Comparison of ENCODE assay signal across 21 cellular contexts in the genomic region with DNA sequence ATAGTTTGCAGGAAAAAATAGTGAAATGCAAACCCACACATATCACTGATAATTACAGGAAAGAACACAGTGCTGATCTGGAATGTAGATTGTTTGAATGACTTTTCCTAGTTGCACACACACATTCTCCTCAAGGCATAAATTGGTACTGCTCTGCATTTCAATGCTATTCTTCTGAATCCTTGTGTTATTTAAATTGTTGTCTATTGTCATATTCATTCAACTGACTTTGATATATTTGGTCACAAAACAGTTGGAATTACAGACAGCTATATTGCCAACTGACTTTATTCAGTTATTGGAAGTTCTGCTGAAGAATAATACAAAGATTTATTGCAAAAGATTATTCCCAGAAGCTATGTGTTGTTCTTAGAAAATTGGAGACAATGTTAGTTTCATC.
A peak's percentile ranks its signal among the peaks of the same experiment; 100 is the strongest.
DNase-seq lines count a peak whose midpoint lies in the region; FAIRE-seq and TF ChIP-seq lines count a peak whose summit lies in the region.
"Had no signal": no experiment of that assay in that cellular context is flagged by ENCODE, and none has a peak within 500 bp of the region (broad histone marks: within the 10 kb centered on the region; RNA-seq: fewer than 3 reads in every experiment).

No MANE protein-coding gene starts in this region.

- peaks cover 8% of the 10 kb centered on the region for H3K9me3 Mint-ChIP-seq in activated CD4-positive, alpha-beta memory T cell treated with anti-CD3 and anti-CD28 coated beads, Interleukin-2, amount 10 ng/mL, durations not matched to agents 7 days and 5 days

- H3K27me3 Mint-ChIP-seq in activated CD4-positive, alpha-beta memory T cell treated with anti-CD3 and anti-CD28 coated beads, Interleukin-2, amount 10 ng/mL, durations not matched to agents 7 days and 5 days, result no peaks in the 10 kb centered on the region
- H3K27me3 Mint-ChIP-seq: B cell; CD4-positive, alpha-beta T cell had no signal

- H3K4me2 ChIP-seq in SU-DHL-6 (ENCODE audit: low read depth, low read length, poor library complexity, severe bottlenecking), result no peak overlapping the region
- no peak overlapping the region for H3K4me2 ChIP-seq in osteoblast (ENCODE audit: insufficient read depth, low read length)
- H3K4me2 ChIP-seq: A549; BLaER1 treated with 17β-estradiol and CSF1 and Interleukin-3, amounts not matched to agents 10 nM and 100 nM had no signal

- no peak for TF ChIP-seq POLR2A in H54 (IDR thresholded peaks at IDR 0.05; ENCODE audit: low read depth, low read length)

- H3K27ac ChIP-seq in SU-DHL-6 (ENCODE audit: low read depth, low read length), result no peak overlapping the region
- H3K27ac ChIP-seq in osteoblast (ENCODE audit: low read depth, low read length), result no peak overlapping the region
- H3K27ac ChIP-seq: 22Rv1; A549; BLaER1 treated with 17β-estradiol and CSF1 and Interleukin-3, amounts not matched to agents 10 nM and 100 nM; C4-2B had no signal

- FAIRE-seq in H54 (lab: Jason Lieb, UNC), result peak; percentile 43
- FAIRE-seq: A549, D721Med, G401.6, GM12891, GM19239 had no signal

- H3K36me3 ChIP-seq in SU-DHL-6 (ENCODE audit: low read length), result no peaks in the 10 kb centered on the region
- H3K36me3 ChIP-seq in osteoblast (ENCODE audit: insufficient read depth, low read length), result no peaks in the 10 kb centered on the region
- H3K36me3 ChIP-seq: BLaER1 treated with 17β-estradiol and CSF1 and Interleukin-3, amounts not matched to agents 10 nM and 100 nM had no signal

- H3K9me3 ChIP-seq in SU-DHL-6 (ENCODE audit: insufficient read depth, low read length), result no peaks in the 10 kb centered on the region
- H3K9me3 ChIP-seq in osteoblast (ENCODE audit: low read depth, low read length), result no peaks in the 10 kb centered on the region
- H3K9me3 ChIP-seq: A549; BLaER1 treated with 17β-estradiol and CSF1 and Interleukin-3, amounts not matched to agents 10 nM and 100 nM; Caco-2 had no signal

- H3K9ac ChIP-seq in SU-DHL-6 (ENCODE audit: low read length), result no peak overlapping the region
- H3K9ac ChIP-seq: BLaER1 treated with 17β-estradiol and CSF1 and Interleukin-3, amounts not matched to agents 10 nM and 100 nM had no signal

- no peaks in the 10 kb centered on the region for H3K36me3 Mint-ChIP-seq in activated CD4-positive, alpha-beta memory T cell treated with anti-CD3 and anti-CD28 coated beads, Interleukin-2, amount 10 ng/mL, durations not matched to agents 7 days and 5 days (ENCODE audit: low read depth)
- H3K36me3 Mint-ChIP-seq: CD8-positive, alpha-beta T cell had no signal

- H3K27ac Mint-ChIP-seq in activated CD4-positive, alpha-beta memory T cell treated with anti-CD3 and anti-CD28 coated beads, Interleukin-2, amount 10 ng/mL, durations not matched to agents 7 days and 5 days, result no peak overlapping the region
- H3K27ac Mint-ChIP-seq: B cell; CD4-positive, alpha-beta T cell; CD8-positive, alpha-beta T cell had no signal

- no peak for TF ChIP-seq CTCF in SU-DHL-6 (IDR thresholded peaks at IDR 0.05; ENCODE audit: insufficient read depth, low read length, poor library complexity, severe bottlenecking)
- no peak for TF ChIP-seq CTCF in osteoblast (IDR thresholded peaks at IDR 0.05; ENCODE audit: extremely low read depth, low read depth, low read length)

- no peaks in the 10 kb centered on the region for H3K27me3 ChIP-seq in SU-DHL-6 (ENCODE audit: low read length)
- H3K27me3 ChIP-seq in osteoblast (ENCODE audit: insufficient read depth, low read length), result no peaks in the 10 kb centered on the region
- H3K27me3 ChIP-seq: BLaER1 treated with 17β-estradiol and CSF1 and Interleukin-3, amounts not matched to agents 10 nM and 100 nM had no signal

- no peaks in the 10 kb centered on the region for H4K20me1 ChIP-seq in SU-DHL-6 (ENCODE audit: low read depth, low read length)
- no peaks in the 10 kb centered on the region for H4K20me1 ChIP-seq in osteoblast (ENCODE audit: insufficient read depth, low read length)
- H4K20me1 ChIP-seq: BLaER1 treated with 17β-estradiol and CSF1 and Interleukin-3, amounts not matched to agents 10 nM and 100 nM had no signal

- no peak overlapping the region for H3K4me3 ChIP-seq in SU-DHL-6 (ENCODE audit: insufficient read depth, low read length, poor library complexity, severe bottlenecking)
- no peak overlapping the region for H3K4me3 ChIP-seq in osteoblast (ENCODE audit: insufficient read depth, low read length)
- H3K4me3 ChIP-seq: A549; BLaER1 treated with 17β-estradiol and CSF1 and Interleukin-3, amounts not matched to agents 10 nM and 100 nM had no signal

- no peaks in the 10 kb centered on the region for H3K4me1 Mint-ChIP-seq in activated CD4-positive, alpha-beta memory T cell treated with anti-CD3 and anti-CD28 coated beads, Interleukin-2, amount 10 ng/mL, durations not matched to agents 7 days and 5 days
- H3K4me1 Mint-ChIP-seq: B cell had no signal

- H2AFZ ChIP-seq in SU-DHL-6 (ENCODE audit: low read depth, low read length, severe bottlenecking), result peak overlapping the region; percentile 36
- no peak overlapping the region for H2AFZ ChIP-seq in osteoblast (ENCODE audit: low read length)

- POLR2A ChIA-PET in activated CD4-positive, alpha-beta memory T cell treated with anti-CD3 and anti-CD28 coated beads, Interleukin-2, amount 10 ng/mL, durations not matched to agents 7 days and 5 days (lab: Charles Lee), result no interaction called here

- H3F3A ChIP-seq in SU-DHL-6 (ENCODE audit: insufficient read depth), result no peaks in the 10 kb centered on the region

- CTCF ChIA-PET in activated CD4-positive, alpha-beta memory T cell treated with anti-CD3 and anti-CD28 coated beads, Interleukin-2, amount 10 ng/mL, durations not matched to agents 7 days and 5 days (lab: Charles Lee), result no interaction called here

- H3K79me2 ChIP-seq in SU-DHL-6 (ENCODE audit: insufficient read depth, low read length), result no peaks in the 10 kb centered on the region
- no peaks in the 10 kb centered on the region for H3K79me2 ChIP-seq in osteoblast (ENCODE audit: insufficient read depth, low read length)

- H3K4me1 ChIP-seq in osteoblast (ENCODE audit: insufficient read depth, low read length), result no peaks in the 10 kb centered on the region

- DNase-seq in H54 (ENCODE audit: insufficient read length, low spot score) (no peak), osteoblast (ENCODE audit: insufficient read length, low spot score, missing footprints) (peak; percentile 9), NCI-H2196 (lab: John Stamatoyannopoulos, UW; ENCODE audit: unreplicated experiment) (no peak)
- no peak for DNase-seq in activated CD4-positive, alpha-beta memory T cell treated with anti-CD3 and anti-CD28 coated beads, Interleukin-2, amount 10 ng/mL, durations not matched to agents 7 days and 5 days
- DNase-seq: AML-193; Caco-2; Calu3; CD4-positive, alpha-beta T cell; CD8-positive, alpha-beta T cell; DMS79 treated with DMSO at 0.1 percent for 48 hours; GF-D8 had no signal

- H3K4me3 Mint-ChIP-seq in activated CD4-positive, alpha-beta memory T cell treated with anti-CD3 and anti-CD28 coated beads, Interleukin-2, amount 10 ng/mL, durations not matched to agents 7 days and 5 days, result no peak overlapping the region
- H3K4me3 Mint-ChIP-seq: B cell; CD4-positive, alpha-beta T cell; CD8-positive, alpha-beta T cell had no signal

- H3K9me2 ChIP-seq in SU-DHL-6 (replicated peaks; ENCODE audit: insufficient read depth, low read length), result no peaks in the 10 kb centered on the region
